In the genomic region with DNA sequence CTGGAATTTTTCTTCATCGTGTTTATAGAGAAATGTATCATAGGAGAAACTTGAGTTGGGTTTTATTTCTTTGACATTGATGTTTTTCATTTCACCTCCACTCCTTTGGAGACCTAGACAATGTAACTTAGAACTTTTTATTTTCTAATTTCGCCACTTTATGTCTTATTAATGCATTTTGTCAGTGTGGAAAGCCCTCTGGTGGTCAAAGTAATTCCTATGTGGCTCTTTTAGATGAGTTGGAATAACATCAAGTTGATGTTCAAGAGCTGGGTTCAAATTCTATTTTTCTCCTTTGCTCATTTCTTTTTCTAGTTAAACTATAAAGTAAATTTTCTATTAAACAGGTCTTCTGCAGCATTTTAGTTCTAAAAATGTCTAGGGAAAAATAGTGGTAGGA, we compare ENCODE assay signal across 9 cellular contexts.
DNase-seq lines count a peak whose midpoint lies in the region; TF ChIP-seq lines count a peak whose summit lies in the region.
"Had no signal": no experiment of that assay in that cellular context is flagged by ENCODE, and none has a peak within 500 bp of the region (broad histone marks: within the 10 kb centered on the region; RNA-seq: fewer than 3 reads in every experiment).

No MANE protein-coding gene starts in this region.

- peak; percentile 25 for DNase-seq in M059J (ENCODE audit: low read depth)
- DNase-seq in endodermal cell: peak; percentile 4
- DNase-seq in osteoblast (ENCODE audit: insufficient read length, low spot score, missing footprints): no peak
- no peak for DNase-seq in NCI-H1694 (lab: John Stamatoyannopoulos, UW)
- no peak for DNase-seq in T-helper 1 cell
- DNase-seq in NCI-H69 (lab: John Stamatoyannopoulos, UW): no peak
- DNase-seq in RPMI8226: no peak

- H3K27ac Mint-ChIP-seq in endodermal cell: no peak overlapping the region
- H3K27ac Mint-ChIP-seq: stimulated activated naive CD8-positive, alpha-beta T cell treated with anti-CD3 and anti-CD28 coated beads, Interleukin-15, Interleukin-2, amounts not matched to agents 100 ng/mL and 50 ng/mL, for 24 hours had no signal

- peaks cover 11% of the 10 kb centered on the region for H3K27me3 Mint-ChIP-seq in endodermal cell (ENCODE audit: insufficient read depth)

- no peak overlapping the region for H3K4me3 ChIP-seq in endodermal cell (ENCODE audit: low read length)
- no peak overlapping the region for H3K4me3 ChIP-seq in osteoblast (ENCODE audit: insufficient read depth, low read length)

- H3K36me3 Mint-ChIP-seq in endodermal cell (ENCODE audit: low read depth): no peaks in the 10 kb centered on the region

- H3K4me1 ChIP-seq in endodermal cell (ENCODE audit: control insufficient read depth, insufficient read depth, low read length) (no peaks in the 10 kb centered on the region), osteoblast (ENCODE audit: insufficient read depth, low read length) (no peaks in the 10 kb centered on the region)

- no peaks in the 10 kb centered on the region for H3K9me3 ChIP-seq in endodermal cell (ENCODE audit: control insufficient read depth, low read length)
- no peaks in the 10 kb centered on the region for H3K9me3 ChIP-seq in osteoblast (ENCODE audit: low read depth, low read length)

- no peaks in the 10 kb centered on the region for H4K20me1 ChIP-seq in osteoblast (ENCODE audit: insufficient read depth, low read length)

- no peak overlapping the region for H3K4me2 ChIP-seq in osteoblast (ENCODE audit: insufficient read depth, low read length)

- H3K9ac ChIP-seq in endodermal cell (ENCODE audit: extremely low read depth, low read length, poor library complexity, severe bottlenecking): no peak overlapping the region

- H3K4me1 Mint-ChIP-seq in endodermal cell: peaks cover under 1% of the 10 kb centered on the region

- H3K9me3 Mint-ChIP-seq in endodermal cell: no peaks in the 10 kb centered on the region
- H3K9me3 Mint-ChIP-seq: stimulated activated naive CD8-positive, alpha-beta T cell treated with anti-CD3 and anti-CD28 coated beads, Interleukin-15, Interleukin-2, amounts not matched to agents 100 ng/mL and 50 ng/mL, for 24 hours had no signal

- H3K27me3 ChIP-seq in endodermal cell (ENCODE audit: control insufficient read depth, insufficient read depth, low read length, poor library complexity, severe bottlenecking) (peaks cover 27% of the 10 kb centered on the region), osteoblast (ENCODE audit: insufficient read depth, low read length) (peaks cover 5% of the 10 kb centered on the region)

- H3K4me3 Mint-ChIP-seq in endodermal cell: no peak overlapping the region
- H3K4me3 Mint-ChIP-seq: stimulated activated naive CD8-positive, alpha-beta T cell treated with anti-CD3 and anti-CD28 coated beads, Interleukin-15, Interleukin-2, amounts not matched to agents 100 ng/mL and 50 ng/mL, for 24 hours had no signal

- H3K27ac ChIP-seq in C4-2B (no peak overlapping the region), endodermal cell (ENCODE audit: low read depth, low read length) (no peak overlapping the region), osteoblast (ENCODE audit: low read depth, low read length) (no peak overlapping the region)

- H3K36me3 ChIP-seq in endodermal cell (ENCODE audit: control insufficient read depth, insufficient read depth, low read length): no peaks in the 10 kb centered on the region
- no peaks in the 10 kb centered on the region for H3K36me3 ChIP-seq in osteoblast (ENCODE audit: insufficient read depth, low read length)

- no peaks in the 10 kb centered on the region for H3K79me2 ChIP-seq in osteoblast (ENCODE audit: insufficient read depth, low read length)

- peak; percentile 67 for TF ChIP-seq CTCF in C4-2B (conservative IDR thresholded peaks at IDR 0.05)
- peak; percentile 75 for TF ChIP-seq CTCF in endodermal cell (conservative IDR thresholded peaks at IDR 0.05)
- peak; percentile 59 for TF ChIP-seq CTCF in osteoblast (IDR thresholded peaks at IDR 0.05; ENCODE audit: extremely low read depth, low read depth, low read length)

- H2AFZ ChIP-seq in osteoblast (ENCODE audit: low read length): no peak overlapping the region

- whole genome bisulfite sequencing in endodermal cell (ENCODE audit: insufficient coverage in 1 of 2, insufficient read length in 1 of 2), 2 experiments: 100% methylated on average over 2 of the region's 2 CpGs; no CpG with 5 or more reads in 1 of the 2 experiments

Comparison
In these comparisons a context has a peak if more than half of its experiments do, and no peak if none do; other contexts are left out.
1. DNase-seq: peak in M059J (single experiment) and endodermal cell (single experiment); none in osteoblast (single experiment), NCI-H1694 (single experiment), T-helper 1 cell (0 of 5), NCI-H69 (single experiment) and RPMI8226 (single experiment).
2. Peak in every context shown above with its lines, with median percentiles within 50 percentile points of each other: CTCF ChIP-seq.